Comparison of ENCODE assay signal across 11 cellular contexts in genomic region chr7:10156972-10157371, GRCh38.
"Had no signal": no experiment of that assay in that cellular context is flagged by ENCODE, and none has a peak within 500 bp of the region (broad histone marks: within the 10 kb centered on the region; RNA-seq: fewer than 3 reads in every experiment).

No MANE protein-coding gene starts in this region.

- H3K27me3 ChIP-seq: pancreas, thyroid gland had no signal

- DNase-seq: activated CD4-positive, alpha-beta memory T cell treated with anti-CD3 and anti-CD28 coated beads for 36 hours; activated CD4-positive, alpha-beta T cell treated with anti-CD3 and anti-CD28 coated beads for 1 hour; activated effector memory CD4-positive, alpha-beta T cell treated with anti-CD3 and anti-CD28 coated beads, Interleukin-2, amount 50 U/mL, for 16 hours; activated T-cell treated with anti-CD3 and anti-CD28 coated beads, Interleukin-2, amount 50 U/mL, for 4 hours; foreskin melanocyte; hippocampal formation; pancreas; retina; T-helper 9 cell; thyroid gland had no signal

- H3K9me3 ChIP-seq: pancreas, thyroid gland had no signal

- H3K36me3 ChIP-seq: pancreas, thyroid gland had no signal

- H3K4me1 ChIP-seq: pancreas, thyroid gland had no signal

- H3K27ac ChIP-seq: pancreas, thyroid gland had no signal

- H3K4me3 ChIP-seq: pancreas, smooth muscle cell, thyroid gland had no signal

- ATAC-seq: activated T-cell treated with anti-CD3 and anti-CD28 coated beads, Interleukin-2, amount 50 U/mL, for 4 hours; pancreas had no signal
